ENCODE assay signal across 18 cellular contexts in genomic region chr2:180516204-180516603, GRCh38.
DNase-seq lines count a peak whose midpoint lies in the region; ATAC-seq, FAIRE-seq and TF ChIP-seq lines count a peak whose summit lies in the region.
"Had no signal": no experiment of that assay in that cellular context is flagged by ENCODE, and none has a peak within 500 bp of the region (broad histone marks: within the 10 kb centered on the region; RNA-seq: fewer than 3 reads in every experiment).

No MANE protein-coding gene starts in this region.

- BruUV-seq in MCF 10A (replicated peaks; lab: Mats Ljungman, UMichigan), result no TSS peak

- DNase-seq in RPMI8226 (peak; percentile 4), GM12892 (ENCODE audit: insufficient read length) (no peak), UCSD-AML1 (lab: John Stamatoyannopoulos, UW; ENCODE audit: unreplicated experiment) (no peak), MCF 10A (ENCODE audit: unreplicated experiment) (no peak), tibial artery (no peak)
- DNase-seq: activated CD8-positive, alpha-beta memory T cell treated with anti-CD3 and anti-CD28 coated beads for 24 hours; H7; hypothalamus; NCI-H226; stimulated activated CD4-positive, alpha-beta T cell treated with anti-CD3 and anti-CD28 coated beads, Interleukin-12 subunit alpha, Interleukin-12 subunit beta, amount 100 ng/mL, for 4 hours had no signal

- no peak for TF ChIP-seq POLR2A in GM12892 (IDR thresholded peaks at IDR 0.05; ENCODE audit: low read depth, low read length)

- TF ChIP-seq CTCF in MCF 10A (IDR thresholded peaks at IDR 0.05; ENCODE audit: unreplicated experiment), result no peak
- no peak for TF ChIP-seq CTCF in tibial artery (IDR thresholded peaks at IDR 0.05)

- intact Hi-C loops in MCF 10A (cut with micrococcal nuclease) (no loop called here), tibial artery (cut with DNase I; ENCODE audit: low total_unique reads) (no loop called here)

- H3K27ac Mint-ChIP-seq in MCF 10A (ENCODE audit: low read depth, unreplicated experiment), result no peak overlapping the region
- H3K27ac Mint-ChIP-seq: dendritic cell treated with granulocyte-macrophage colony-stimulating factor and Interleukin-4, amounts not matched to agents 40 ng/mL and 50 ng/mL, for 4 days; IgD-negative memory B cell had no signal

- no peak overlapping the region for H3K4me3 ChIP-seq in tibial artery
- H3K4me3 ChIP-seq: prostate gland had no signal

- ATAC-seq in GM18858 (IDR thresholded peaks at IDR 0.05; ENCODE audit: unreplicated experiment), result peak; percentile 72
- peak; percentile 63 for ATAC-seq in GM21526 (IDR thresholded peaks at IDR 0.05; ENCODE audit: low FRiP score, unreplicated experiment)
- ATAC-seq in HG03108 (IDR thresholded peaks at IDR 0.05; ENCODE audit: unreplicated experiment), result peak; percentile 52
- ATAC-seq: esophagus mucosa, left lobe of liver had no signal

- CTCF ChIA-PET in MCF 10A (lab: Yijun Ruan, JAX), result interaction anchor here (0.7 kb wide), 1 partner anchor 519 kb away, joined by 3 read pairs; no protein-coding TSS in a partner anchor

- H3K4me1 Mint-ChIP-seq in MCF 10A (ENCODE audit: insufficient read depth, unreplicated experiment), result peaks cover 14% of the 10 kb centered on the region

- no peak overlapping the region for H3K27ac ChIP-seq in tibial artery
- H3K27ac ChIP-seq: prostate gland had no signal

- no peaks in the 10 kb centered on the region for H3K36me3 Mint-ChIP-seq in MCF 10A (ENCODE audit: insufficient read depth, unreplicated experiment)

- no peaks in the 10 kb centered on the region for H3K4me1 ChIP-seq in tibial artery
- H3K4me1 ChIP-seq: prostate gland had no signal

- H3K27me3 ChIP-seq in tibial artery, result no peaks in the 10 kb centered on the region

- POLR2A ChIA-PET in MCF 10A (lab: Yijun Ruan, JAX), result no interaction called here

- no peaks in the 10 kb centered on the region for H3K9me3 ChIP-seq in tibial artery
- H3K9me3 ChIP-seq: prostate gland had no signal

- FAIRE-seq in GM12892 (lab: Jason Lieb, UNC), result no peak

- no peaks in the 10 kb centered on the region for H3K9me3 Mint-ChIP-seq in MCF 10A (ENCODE audit: unreplicated experiment)
- H3K9me3 Mint-ChIP-seq: dendritic cell treated with granulocyte-macrophage colony-stimulating factor and Interleukin-4, amounts not matched to agents 40 ng/mL and 50 ng/mL, for 4 days; IgD-negative memory B cell had no signal

- no peak overlapping the region for H3K4me3 Mint-ChIP-seq in MCF 10A (ENCODE audit: unreplicated experiment)
- H3K4me3 Mint-ChIP-seq: dendritic cell treated with granulocyte-macrophage colony-stimulating factor and Interleukin-4, amounts not matched to agents 40 ng/mL and 50 ng/mL, for 4 days; IgD-negative memory B cell had no signal

- H3K36me3 ChIP-seq in tibial artery, result no peaks in the 10 kb centered on the region
- H3K36me3 ChIP-seq: prostate gland had no signal

- no peaks in the 10 kb centered on the region for H3K27me3 Mint-ChIP-seq in MCF 10A (ENCODE audit: insufficient read depth, unreplicated experiment)
- H3K27me3 Mint-ChIP-seq: dendritic cell treated with granulocyte-macrophage colony-stimulating factor and Interleukin-4, amounts not matched to agents 40 ng/mL and 50 ng/mL, for 4 days had no signal
